In genomic region chr11:118435893-118436624, GRCh38 we compare ENCODE assay signal across 1 cellular context.
TF ChIP-seq lines count a peak whose summit lies in the region.

TSS of gene KMT2A (plus strand) at chr11:118436492. CDS start at chr11:118436513, 21 bp downstream.

TF ChIP-seq in HepG2, 621 proteins besides CTCF, POLR2A, EP300 and RAD21 (continued from another document and continues in another):
- TF ChIP-seq, protein P1, sequence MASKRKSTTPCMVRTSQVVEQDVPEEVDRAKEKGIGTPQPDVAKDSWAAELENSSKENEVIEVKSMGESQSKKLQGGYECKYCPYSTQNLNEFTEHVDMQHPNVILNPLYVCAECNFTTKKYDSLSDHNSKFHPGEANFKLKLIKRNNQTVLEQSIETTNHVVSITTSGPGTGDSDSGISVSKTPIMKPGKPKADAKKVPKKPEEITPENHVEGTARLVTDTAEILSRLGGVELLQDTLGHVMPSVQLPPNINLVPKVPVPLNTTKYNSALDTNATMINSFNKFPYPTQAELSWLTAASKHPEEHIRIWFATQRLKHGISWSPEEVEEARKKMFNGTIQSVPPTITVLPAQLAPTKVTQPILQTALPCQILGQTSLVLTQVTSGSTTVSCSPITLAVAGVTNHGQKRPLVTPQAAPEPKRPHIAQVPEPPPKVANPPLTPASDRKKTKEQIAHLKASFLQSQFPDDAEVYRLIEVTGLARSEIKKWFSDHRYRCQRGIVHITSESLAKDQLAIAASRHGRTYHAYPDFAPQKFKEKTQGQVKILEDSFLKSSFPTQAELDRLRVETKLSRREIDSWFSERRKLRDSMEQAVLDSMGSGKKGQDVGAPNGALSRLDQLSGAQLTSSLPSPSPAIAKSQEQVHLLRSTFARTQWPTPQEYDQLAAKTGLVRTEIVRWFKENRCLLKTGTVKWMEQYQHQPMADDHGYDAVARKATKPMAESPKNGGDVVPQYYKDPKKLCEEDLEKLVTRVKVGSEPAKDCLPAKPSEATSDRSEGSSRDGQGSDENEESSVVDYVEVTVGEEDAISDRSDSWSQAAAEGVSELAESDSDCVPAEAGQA (IDR thresholded peaks at IDR 0.05; ENCODE audit: low read depth): peak; percentile 28; the same call in 1 of the 2 replicates
- TF ChIP-seq, protein P1 (CRISPR knock-in tag; IDR thresholded peaks at IDR 0.05; ENCODE audit: borderline replicate concordance): no peak
- TF ChIP-seq ZNF460 (CRISPR knock-in tag; IDR thresholded peaks at IDR 0.05; ENCODE audit: borderline replicate concordance): no peak
- TF ChIP-seq ZNF570 (CRISPR knock-in tag; IDR thresholded peaks at IDR 0.05; ENCODE audit: borderline replicate concordance): no peak
- peak; percentile 22 for TF ChIP-seq ZNF784 (CRISPR knock-in tag; IDR thresholded peaks at IDR 0.05; ENCODE audit: borderline replicate concordance)
- no peak; the same call in none of the 2 replicates for TF ChIP-seq HES4 (CRISPR knock-in tag; IDR thresholded peaks at IDR 0.05; ENCODE audit: borderline replicate concordance)
- TF ChIP-seq CHD2 (IDR thresholded peaks at IDR 0.05; ENCODE audit: low read depth, low read length): no peak
- TF ChIP-seq ZNF646 (CRISPR knock-in tag; IDR thresholded peaks at IDR 0.05): no peak
- TF ChIP-seq ZNF670 (CRISPR knock-in tag; IDR thresholded peaks at IDR 0.05; ENCODE audit: borderline replicate concordance): peak; percentile 68
- TF ChIP-seq ZBTB43 (CRISPR knock-in tag; conservative IDR thresholded peaks at IDR 0.05): no peak
- no peak for TF ChIP-seq ZNF710 (CRISPR knock-in tag; IDR thresholded peaks at IDR 0.05; ENCODE audit: borderline replicate concordance)
- no peak for TF ChIP-seq ZSCAN22 (CRISPR knock-in tag; IDR thresholded peaks at IDR 0.05)
- TF ChIP-seq, protein P2, sequence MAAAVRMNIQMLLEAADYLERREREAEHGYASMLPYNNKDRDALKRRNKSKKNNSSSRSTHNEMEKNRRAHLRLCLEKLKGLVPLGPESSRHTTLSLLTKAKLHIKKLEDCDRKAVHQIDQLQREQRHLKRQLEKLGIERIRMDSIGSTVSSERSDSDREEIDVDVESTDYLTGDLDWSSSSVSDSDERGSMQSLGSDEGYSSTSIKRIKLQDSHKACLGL (CRISPR knock-in tag; IDR thresholded peaks at IDR 0.05): no peak; the same call in 1 of the 2 replicates
- no peak for TF ChIP-seq ZNF136 (CRISPR knock-in tag; IDR thresholded peaks at IDR 0.05; ENCODE audit: low read depth)
- TF ChIP-seq SMAD1 (CRISPR knock-in tag; IDR thresholded peaks at IDR 0.05; ENCODE audit: borderline replicate concordance, low read depth): no peak
- 0 out of 2 replicates have a peak, but pooled peaks have one; percentile 54 for TF ChIP-seq THAP7 (CRISPR knock-in tag; IDR thresholded peaks at IDR 0.05)
- TF ChIP-seq ZZZ3 (CRISPR knock-in tag; IDR thresholded peaks at IDR 0.05; ENCODE audit: borderline replicate concordance): no peak
- no peak for TF ChIP-seq ZNF614 (CRISPR knock-in tag; IDR thresholded peaks at IDR 0.05; ENCODE audit: borderline replicate concordance)
- TF ChIP-seq, protein P3, sequence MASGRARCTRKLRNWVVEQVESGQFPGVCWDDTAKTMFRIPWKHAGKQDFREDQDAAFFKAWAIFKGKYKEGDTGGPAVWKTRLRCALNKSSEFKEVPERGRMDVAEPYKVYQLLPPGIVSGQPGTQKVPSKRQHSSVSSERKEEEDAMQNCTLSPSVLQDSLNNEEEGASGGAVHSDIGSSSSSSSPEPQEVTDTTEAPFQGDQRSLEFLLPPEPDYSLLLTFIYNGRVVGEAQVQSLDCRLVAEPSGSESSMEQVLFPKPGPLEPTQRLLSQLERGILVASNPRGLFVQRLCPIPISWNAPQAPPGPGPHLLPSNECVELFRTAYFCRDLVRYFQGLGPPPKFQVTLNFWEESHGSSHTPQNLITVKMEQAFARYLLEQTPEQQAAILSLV (CRISPR knock-in tag; IDR thresholded peaks at IDR 0.05; ENCODE audit: borderline replicate concordance): no peak
- no peak for TF ChIP-seq FLYWCH1 (CRISPR knock-in tag; IDR thresholded peaks at IDR 0.05)
- no peak for TF ChIP-seq ZNF275 (CRISPR knock-in tag; IDR thresholded peaks at IDR 0.05; ENCODE audit: borderline replicate concordance)
- no peak for TF ChIP-seq ZNF720 (CRISPR knock-in tag; IDR thresholded peaks at IDR 0.05)
- TF ChIP-seq, protein P4, sequence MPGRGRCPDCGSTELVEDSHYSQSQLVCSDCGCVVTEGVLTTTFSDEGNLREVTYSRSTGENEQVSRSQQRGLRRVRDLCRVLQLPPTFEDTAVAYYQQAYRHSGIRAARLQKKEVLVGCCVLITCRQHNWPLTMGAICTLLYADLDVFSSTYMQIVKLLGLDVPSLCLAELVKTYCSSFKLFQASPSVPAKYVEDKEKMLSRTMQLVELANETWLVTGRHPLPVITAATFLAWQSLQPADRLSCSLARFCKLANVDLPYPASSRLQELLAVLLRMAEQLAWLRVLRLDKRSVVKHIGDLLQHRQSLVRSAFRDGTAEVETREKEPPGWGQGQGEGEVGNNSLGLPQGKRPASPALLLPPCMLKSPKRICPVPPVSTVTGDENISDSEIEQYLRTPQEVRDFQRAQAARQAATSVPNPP (CRISPR knock-in tag; IDR thresholded peaks at IDR 0.05): no peak
- peak; percentile 71; the same call in 1 of the 2 replicates for TF ChIP-seq ZFY (CRISPR knock-in tag; IDR thresholded peaks at IDR 0.05)
- TF ChIP-seq NFIB (CRISPR knock-in tag; IDR thresholded peaks at IDR 0.05; ENCODE audit: borderline replicate concordance): no peak
